Comparison of ENCODE assay signal across 6 cellular contexts in the genomic region with DNA sequence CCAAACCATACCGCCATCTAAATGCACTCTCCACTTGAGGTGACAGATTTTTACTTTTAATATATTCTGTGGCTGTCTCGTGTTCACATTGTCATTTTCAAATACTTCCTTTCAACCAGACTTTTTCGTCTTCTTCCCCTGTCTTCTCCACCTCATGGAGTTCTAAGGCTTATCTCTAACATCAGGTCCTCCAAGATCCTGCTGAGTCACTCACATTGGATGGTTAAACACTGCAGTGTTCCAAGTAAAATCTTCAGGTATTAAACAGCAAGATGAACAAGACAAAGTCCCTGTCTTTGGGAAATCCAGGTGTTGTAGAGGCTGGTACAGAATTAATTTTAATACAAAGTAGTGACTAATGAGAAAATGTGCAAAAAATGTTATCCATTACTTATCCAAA.
"Had no signal": no experiment of that assay in that cellular context is flagged by ENCODE, and none has a peak within 500 bp of the region (broad histone marks: within the 10 kb centered on the region; RNA-seq: fewer than 3 reads in every experiment).

No MANE protein-coding gene starts in this region.

- H3K4me2 ChIP-seq: KMS-11 had no signal

- H3K9ac ChIP-seq: KMS-11 had no signal

- FAIRE-seq: HTR-8/SVneo had no signal

- DNase-seq: IMR-90, KBM-7, KG1 had no signal

- H3K27ac ChIP-seq: HL-60, KMS-11 had no signal
